15 cellular contexts compared by ENCODE assay signal in the genomic region with DNA sequence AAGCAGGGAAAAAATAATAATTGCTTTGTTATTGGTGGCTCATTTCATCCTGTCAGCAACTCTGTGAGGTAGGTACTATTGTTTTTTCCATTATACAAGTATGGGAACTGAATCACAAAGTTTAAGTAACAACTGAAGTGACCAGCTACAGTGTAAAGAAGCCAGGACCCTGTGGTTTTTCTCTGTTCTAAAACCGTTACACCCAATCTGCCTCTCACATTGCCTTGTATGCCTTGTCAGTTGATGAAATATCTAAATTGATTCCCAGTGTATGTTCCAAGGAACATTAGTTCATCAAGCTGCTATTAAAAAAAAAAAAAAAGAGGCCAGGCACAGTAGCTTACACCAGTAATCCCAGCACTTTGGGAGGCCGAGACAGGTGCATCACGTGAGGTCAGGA. TPM values are rescaled to one million over a fixed set of nuclear protein-coding genes. Genes with fewer than 3 reads are reported as not detected.
DNase-seq lines count a peak whose midpoint lies in the region; ATAC-seq, FAIRE-seq and TF ChIP-seq lines count a peak whose summit lies in the region.
"Had no signal": no experiment of that assay in that cellular context is flagged by ENCODE, and none has a peak within 500 bp of the region (broad histone marks: within the 10 kb centered on the region; RNA-seq: fewer than 3 reads in every experiment).

No MANE protein-coding gene starts in this region.

- ATAC-seq in A549 (no peak), HG02840 (IDR thresholded peaks at IDR 0.05; ENCODE audit: low FRiP score, unreplicated experiment) (no peak)
- ATAC-seq: CD8-positive, alpha-beta T cell; GM12878; K562 had no signal

- FAIRE-seq in A549 (lab: Jason Lieb, UNC), result no peak
- FAIRE-seq: GM12878, K562 had no signal

- TF ChIP-seq POLR2A in A549 (IDR thresholded peaks at IDR 0.05; ENCODE audit: low read length), result no peak

- DNase-seq in A549 (ENCODE audit: low read depth in 1 of 2, low spot score in 1 of 2) (no peak), SJSA1 (ENCODE audit: low read depth in 1 of 2, low spot score in 2 of 2) (no peak), fibroblast of mammary gland (ENCODE audit: low read depth) (peak; percentile 53), NCI-H1105 (lab: John Stamatoyannopoulos, UW) (no peak), DMS53 (lab: John Stamatoyannopoulos, UW) (no peak)
- DNase-seq: Calu3; CD8-positive, alpha-beta T cell; DND-41 had no signal

- peaks cover 38% of the 10 kb centered on the region for H3K79me2 ChIP-seq in ACC112 (ENCODE audit: control insufficient read depth, insufficient read depth, low read length, unreplicated experiment)

- H3K9me3 ChIP-seq in A549, result no peaks in the 10 kb centered on the region
- no peaks in the 10 kb centered on the region for H3K9me3 ChIP-seq in SJSA1 (replicated peaks)
- H3K9me3 ChIP-seq: BLaER1 treated with 17β-estradiol and CSF1 and Interleukin-3, amounts not matched to agents 10 nM and 100 nM; HAP-1 had no signal

- TF ChIP-seq EP300 in A549 (IDR thresholded peaks at IDR 0.05), result no peak

- H3K36me3 ChIP-seq in ACC112 (ENCODE audit: insufficient read depth, low read length), result no peaks in the 10 kb centered on the region
- peaks cover 8% of the 10 kb centered on the region; the same call in 1 of the 2 replicates for H3K36me3 ChIP-seq in SJSA1

- H3K4me3 ChIP-seq in A549 (no peak overlapping the region), ACC112 (ENCODE audit: low read depth, low read length) (no peak overlapping the region), SJSA1 (no peak overlapping the region), fibroblast of mammary gland (ENCODE audit: control insufficient read depth, low read depth, low read length) (no peak overlapping the region)
- H3K4me3 ChIP-seq: BLaER1 treated with 17β-estradiol and CSF1 and Interleukin-3, amounts not matched to agents 10 nM and 100 nM; GM12878; GM23248; HAP-1; K562 had no signal

- CTCF ChIA-PET in A549 (lab: Yijun Ruan, JAX), result interaction anchor here (0.6 to 4.1 kb wide), 9 partner anchors 9 to 1825 kb away, joined by 3 to 16 read pairs (median 4); no protein-coding TSS in a partner anchor

- H2AFZ ChIP-seq in ACC112 (ENCODE audit: low read length, unreplicated experiment), result no peak overlapping the region
- H2AFZ ChIP-seq: GM23248 had no signal

- no peak for TF ChIP-seq RAD21 in A549 (conservative IDR thresholded peaks at IDR 0.05 in 1 of 2, IDR thresholded peaks at IDR 0.05 in 1 of 2)

- peaks cover 19% of the 10 kb centered on the region for H3K4me1 ChIP-seq in A549
- peaks cover 4% of the 10 kb centered on the region for H3K4me1 ChIP-seq in ACC112 (ENCODE audit: control insufficient read depth, insufficient read depth, low read length, unreplicated experiment)
- H3K4me1 ChIP-seq in SJSA1 (replicated peaks), result peaks cover 16% of the 10 kb centered on the region

- POLR2A ChIA-PET in A549 (lab: Yijun Ruan, JAX), result interaction anchor here (0.6 to 1.3 kb wide), 3 partner anchors 64 to 99 kb away, joined by 3 to 5 read pairs (median 3); no protein-coding TSS in a partner anchor

- H3K27ac ChIP-seq in A549, result peak overlapping the region in 1 of 2 experiments; percentile 56; a peak in 3 of 6 replicates
- 0 out of 2 replicates have a peak overlapping the region, but pooled peaks have one; percentile 33 for H3K27ac ChIP-seq in ACC112 (ENCODE audit: low read depth, low read length)
- peak overlapping the region; percentile 21; the same call in 1 of the 2 replicates for H3K27ac ChIP-seq in SJSA1
- H3K27ac ChIP-seq: BLaER1 treated with 17β-estradiol and CSF1 and Interleukin-3, amounts not matched to agents 10 nM and 100 nM; GM23248 had no signal

- H3K4me2 ChIP-seq in A549, result peak overlapping the region; percentile 10; the same call in 2 of the 3 replicates

- TF ChIP-seq CTCF in A549 (IDR thresholded peaks at IDR 0.05), result no peak
- no peak for TF ChIP-seq CTCF in fibroblast of mammary gland (conservative IDR thresholded peaks at IDR 0.05; ENCODE audit: control insufficient read depth, insufficient read depth, low read depth, low read length)

- no peaks in the 10 kb centered on the region for H3K27me3 ChIP-seq in ACC112 (ENCODE audit: insufficient read depth, low read length)
- H3K27me3 ChIP-seq in SJSA1 (replicated peaks), result no peaks in the 10 kb centered on the region
- H3K27me3 ChIP-seq: BLaER1 treated with 17β-estradiol and CSF1 and Interleukin-3, amounts not matched to agents 10 nM and 100 nM had no signal

- WGBS in A549 (ENCODE audit: missing lambda C conversion rate), result 90% methylated on average over 3 of the region's 3 CpGs

TF ChIP-seq in A549, 52 proteins besides CTCF, POLR2A, EP300 and RAD21:
- TF ChIP-seq MAZ (IDR thresholded peaks at IDR 0.05; ENCODE audit: borderline replicate concordance, low read depth, low read length), result no peak
- no peak for TF ChIP-seq ELK1 (IDR thresholded peaks at IDR 0.05; ENCODE audit: low read depth, low read length)
- no peak for TF ChIP-seq CHD4 (IDR thresholded peaks at IDR 0.05; ENCODE audit: borderline replicate concordance)

RNA-seq across cellular contexts. Expression of gene PIGL, which starts 5.4 kb away (rescaled TPM):
- polyA plus RNA-seq in A549 (2011; rRNA removed) (34.1 and 35.1 TPM in 2 replicates), A549 (2017; fragmentation: RNase III; extraction: RNeasy Plus Mini Kit Qiagen cat#74134 plus additional on column Dnase treatment) (25.5 to 28.6 TPM (median 27.5 TPM) in 3 replicates)
- 23.0 and 25.9 TPM in 2 replicates for polyA plus RNA-seq in A549 (2012; cell fraction: cytosol; rRNA removed)
- 80.6 and 105 TPM in 2 replicates for polyA plus RNA-seq in A549 (2012; cell fraction: nucleus; rRNA removed)
- polyA minus RNA-seq in A549 (2011; rRNA and poly(A)+ RNA removed), result 21.4 and 25.7 TPM in 2 replicates
- 1.9 and 15.9 TPM in 2 replicates for total RNA-seq in SJSA1 (2014; rRNA removed; shearing (Covaris generic))

RNA-seq across cellular contexts. Expression of gene NCOR1, which starts 7.1 kb away (rescaled TPM):
- polyA plus RNA-seq in A549 (2011; rRNA removed) (190 and 194 TPM in 2 replicates), A549 (2017; fragmentation: RNase III; extraction: RNeasy Plus Mini Kit Qiagen cat#74134 plus additional on column Dnase treatment) (60.8 to 65.5 TPM (median 65.5 TPM) in 3 replicates)
- polyA plus RNA-seq in A549 (2012; cell fraction: cytosol; rRNA removed), result 71.3 and 73.9 TPM in 2 replicates
- polyA plus RNA-seq in A549 (2012; cell fraction: nucleus; rRNA removed), result 96.6 and 113 TPM in 2 replicates
- polyA minus RNA-seq in A549 (2011; rRNA and poly(A)+ RNA removed), result 421 and 515 TPM in 2 replicates
- total RNA-seq in SJSA1 (2014; rRNA removed; shearing (Covaris generic)), result 45.6 and 56.9 TPM in 2 replicates
